9 cellular contexts compared by ENCODE assay signal in genomic region chr11:66282468-66283455, GRCh38. TPM values are rescaled to one million over a fixed set of nuclear protein-coding genes. Genes with fewer than 3 reads are reported as not detected.
DNase-seq lines count a peak whose midpoint lies in the region; ATAC-seq and TF ChIP-seq lines count a peak whose summit lies in the region.
"Had no signal": no experiment of that assay in that cellular context is flagged by ENCODE, and none has a peak within 500 bp of the region (broad histone marks: within the 10 kb centered on the region; RNA-seq: fewer than 3 reads in every experiment).

No MANE protein-coding gene starts in this region.

- H3K27me3 Mint-ChIP-seq in chondrocyte (ENCODE audit: low read depth), result no peaks in the 10 kb centered on the region

- H3K27ac Mint-ChIP-seq in chondrocyte (ENCODE audit: unreplicated experiment), result peak overlapping the region; percentile 54

- no peaks in the 10 kb centered on the region for H3K9me3 Mint-ChIP-seq in chondrocyte (ENCODE audit: low read depth)

- DNase-seq in CD1c-positive myeloid dendritic cell (ENCODE audit: extremely low spot score) (peak; percentile 99), NCI-H526 (lab: John Stamatoyannopoulos, UW) (peak; percentile 94 to 100), chondrocyte (ENCODE audit: low spot score) (peak; percentile 99), left lobe of liver (ENCODE audit: low spot score) (peak; percentile 99)
- peak; percentile 100 for DNase-seq in activated CD4-positive, alpha-beta T cell treated with anti-CD3 and anti-CD28 coated beads for 48 hours
- peak; percentile 98 for DNase-seq in stimulated activated CD4-positive, alpha-beta T cell treated with anti-CD3 and anti-CD28 coated beads, Interleukin-4, amount 100 ng/mL, for 24 hours

- H3K36me3 Mint-ChIP-seq in chondrocyte (ENCODE audit: low read depth), result no peaks in the 10 kb centered on the region

- ATAC-seq in GM19372 (IDR thresholded peaks at IDR 0.05; ENCODE audit: low read depth, unreplicated experiment) (peak; percentile 89), HG03457 (IDR thresholded peaks at IDR 0.05; ENCODE audit: unreplicated experiment) (peak; percentile 74), left lobe of liver (peak; percentile 89)

- TF ChIP-seq CTCF in chondrocyte (IDR thresholded peaks at IDR 0.05), result peak; percentile 94

- H3K4me3 Mint-ChIP-seq in chondrocyte (ENCODE audit: unreplicated experiment), result no peak overlapping the region

- H3K4me1 Mint-ChIP-seq in chondrocyte (ENCODE audit: low read depth), result peaks cover 36% of the 10 kb centered on the region

RNA-seq across cellular contexts. Expression of gene CNIH2, which starts 4.8 kb away (rescaled TPM):
- total RNA-seq in chondrocyte (2.5 to 2.8 TPM (median 2.8 TPM) in 3 replicates), left lobe of liver (0.13 TPM)

RNA-seq across cellular contexts. Expression of gene YIF1A, which starts 6.2 kb away (rescaled TPM):
- total RNA-seq in chondrocyte (180 to 193 TPM (median 187 TPM) in 3 replicates), left lobe of liver (120 TPM)

RNA-seq across cellular contexts. Expression of gene TMEM151A, which starts 8.9 kb away (rescaled TPM):
- total RNA-seq in chondrocyte (2.0 to 4.7 TPM (median 4.3 TPM) in 3 replicates), left lobe of liver (0.10 TPM)
- total RNA-seq: activated CD8-positive, alpha-beta memory T cell treated with anti-CD3 and anti-CD28 coated beads for 36 hours had no signal

RNA-seq across cellular contexts. Expression of gene RAB1B, which starts 14.3 kb away (rescaled TPM):
- 124 to 125 TPM (median 124 TPM) in 3 replicates for total RNA-seq in chondrocyte
- 58.0 TPM for total RNA-seq in left lobe of liver

RNA-seq across cellular contexts. Expression of gene KLC2, which starts 25.3 kb away (rescaled TPM):
- total RNA-seq in chondrocyte (44.3 to 50.8 TPM (median 47.8 TPM) in 3 replicates), left lobe of liver (5.6 TPM)

Comparison
In these comparisons a context has a peak if more than half of its experiments do, and no peak if none do; other contexts are left out.
1. Peak in every context shown above with its lines: DNase-seq and ATAC-seq.